17 cellular contexts compared by ENCODE assay signal in genomic region chr13:20492036-20492435, GRCh38. TPM values are rescaled to one million over a fixed set of nuclear protein-coding genes. Genes with fewer than 3 reads are reported as not detected.
A peak's percentile ranks its signal among the peaks of the same experiment; 100 is the strongest.
DNase-seq lines count a peak whose midpoint lies in the region; ATAC-seq, FAIRE-seq and TF ChIP-seq lines count a peak whose summit lies in the region.
"Had no signal": no experiment of that assay in that cellular context is flagged by ENCODE, and none has a peak within 500 bp of the region (broad histone marks: within the 10 kb centered on the region; RNA-seq: fewer than 3 reads in every experiment).

No MANE protein-coding gene starts in this region.

- no peaks in the 10 kb centered on the region for H3K27me3 ChIP-seq in CD8-positive, alpha-beta T cell (ENCODE audit: insufficient read depth, low read length)
- H3K27me3 ChIP-seq in PC-3 (ENCODE audit: low read length) = no peaks in the 10 kb centered on the region
- H3K27me3 ChIP-seq: SJSA1 had no signal

- no peaks in the 10 kb centered on the region for H3K4me1 ChIP-seq in CD8-positive, alpha-beta T cell (ENCODE audit: insufficient read depth, low read length)
- peaks cover 18% of the 10 kb centered on the region for H3K4me1 ChIP-seq in PC-3 (ENCODE audit: insufficient read depth, low read length)

- no peak overlapping the region for H3K4me2 ChIP-seq in PC-3 (ENCODE audit: low read length)

- POLR2A ChIA-PET in CD8-positive, alpha-beta T cell (lab: Charles Lee) = interaction anchor here (1.6 kb wide), 1 partner anchor 14 kb away, joined by 4 read pairs; no protein-coding TSS in a partner anchor
- POLR2A ChIA-PET in PC-3 (lab: Charles Lee; ENCODE audit: unreplicated experiment) = no interaction called here

- H3K36me3 ChIP-seq in CD8-positive, alpha-beta T cell (ENCODE audit: insufficient read depth, low read length) = no peaks in the 10 kb centered on the region
- no peaks in the 10 kb centered on the region for H3K36me3 ChIP-seq in PC-3 (ENCODE audit: low read depth, low read length)
- H3K36me3 ChIP-seq: SJSA1 had no signal

- H3K27ac Mint-ChIP-seq in CD8-positive, alpha-beta T cell = peak overlapping the region; percentile 27

- no peaks in the 10 kb centered on the region for H3K9me3 Mint-ChIP-seq in CD8-positive, alpha-beta T cell
- H3K9me3 Mint-ChIP-seq: CD4-positive, CD25-positive, alpha-beta regulatory T cell had no signal

- no peaks in the 10 kb centered on the region for H4K20me1 ChIP-seq in PC-3 (ENCODE audit: low read length)

- intact Hi-C loops in CD8-positive, alpha-beta T cell (cut with DNase I, micrococcal nuclease) = loop anchor here in 1 of 2 experiments (5.0 kb wide), 2 partner anchors 290 to 310 kb away; no protein-coding TSS in a partner anchor
- intact Hi-C loops in PC-3 (cut with micrococcal nuclease) = no loop called here

- no peaks in the 10 kb centered on the region for H3K27me3 Mint-ChIP-seq in CD8-positive, alpha-beta T cell (ENCODE audit: low read depth)
- H3K27me3 Mint-ChIP-seq: CD4-positive, CD25-positive, alpha-beta regulatory T cell had no signal

- DNase-seq in CD8-positive, alpha-beta T cell = no peak
- no peak for DNase-seq in GM12891 (ENCODE audit: insufficient read length, low spot score)
- peak; percentile 10 for DNase-seq in PC-3
- DNase-seq in fibroblast of mammary gland (ENCODE audit: low read depth) = peak; percentile 18
- no peak for DNase-seq in frontal cortex (ENCODE audit: low spot score in 2 of 2)
- DNase-seq in iPS-NIHi11 (ENCODE audit: low spot score) = no peak
- no peak for DNase-seq in NCI-H1694 treated with DMSO at 0.1 percent for 48 hours (lab: John Stamatoyannopoulos, UW)
- DNase-seq: H7, KG1, NCI-H1694 had no signal

- CTCF ChIA-PET in CD8-positive, alpha-beta T cell (lab: Charles Lee) = interaction anchor here (0.7 to 6.0 kb wide), 7 partner anchors 11 to 434 kb away, joined by 3 to 84 read pairs (median 4); no protein-coding TSS in a partner anchor
- CTCF ChIA-PET in PC-3 (lab: Charles Lee) = interaction anchor here (0.6 to 0.8 kb wide), 2 partner anchors 162 to 337 kb away, joined by 3 to 4 read pairs; no protein-coding TSS in a partner anchor

- H3K9me2 ChIP-seq in PC-3 (replicated peaks; ENCODE audit: low read length) = no peaks in the 10 kb centered on the region

- H3K4me3 ChIP-seq in CD8-positive, alpha-beta T cell (ENCODE audit: low read depth, low read length) = no peak overlapping the region
- H3K4me3 ChIP-seq in PC-3 (ENCODE audit: low read length) (no peak overlapping the region), fibroblast of mammary gland (ENCODE audit: control insufficient read depth, low read depth, low read length) (no peak overlapping the region)
- H3K4me3 ChIP-seq: GM12878, SJSA1 had no signal

- no peak overlapping the region for H2AFZ ChIP-seq in PC-3 (ENCODE audit: low read length)

- H3K79me2 ChIP-seq in PC-3 (ENCODE audit: low read length) = no peaks in the 10 kb centered on the region

- no peak overlapping the region for H3K9ac ChIP-seq in PC-3 (ENCODE audit: low read length)

- no peak for ATAC-seq in CD8-positive, alpha-beta T cell
- ATAC-seq in PC-3 (no peak), HG03095 (IDR thresholded peaks at IDR 0.05; ENCODE audit: unreplicated experiment) (no peak)

- peaks cover 12% of the 10 kb centered on the region for H3K36me3 Mint-ChIP-seq in CD8-positive, alpha-beta T cell

- no peaks in the 10 kb centered on the region for H3F3A ChIP-seq in PC-3 (ENCODE audit: low read length, unreplicated experiment)

- H3K4me1 Mint-ChIP-seq in CD8-positive, alpha-beta T cell (ENCODE audit: low read depth) = peaks cover 15% of the 10 kb centered on the region

- no peak overlapping the region for H3K4me3 Mint-ChIP-seq in CD8-positive, alpha-beta T cell
- H3K4me3 Mint-ChIP-seq: CD4-positive, CD25-positive, alpha-beta regulatory T cell had no signal

- FAIRE-seq in GM12891 (lab: Jason Lieb, UNC) (peak; percentile 13), frontal cortex (lab: Jason Lieb, UNC) (no peak)
- FAIRE-seq: GM12878, HTR-8/SVneo, RCC 7860 had no signal

- no TSS peak for BruUV-seq in PC-3 (replicated peaks; lab: Mats Ljungman, UMichigan)

- H3K27ac ChIP-seq in CD8-positive, alpha-beta T cell (ENCODE audit: low read depth, low read length) = no peak overlapping the region
- H3K27ac ChIP-seq in PC-3 (ENCODE audit: low read length) = no peak overlapping the region
- H3K27ac ChIP-seq: SJSA1 had no signal

- no peak for TF ChIP-seq POLR2A in GM12891 (IDR thresholded peaks at IDR 0.05; ENCODE audit: low read depth, low read length)

- no peaks in the 10 kb centered on the region for H3K9me3 ChIP-seq in CD8-positive, alpha-beta T cell (ENCODE audit: low read length)
- no peaks in the 10 kb centered on the region for H3K9me3 ChIP-seq in PC-3 (ENCODE audit: low read length)
- H3K9me3 ChIP-seq: SJSA1 had no signal

- TF ChIP-seq CTCF in CD8-positive, alpha-beta T cell (IDR thresholded peaks at IDR 0.05) = no peak
- TF ChIP-seq CTCF in PC-3 (conservative IDR thresholded peaks at IDR 0.05; ENCODE audit: low read depth, low read length) (no peak), fibroblast of mammary gland (conservative IDR thresholded peaks at IDR 0.05; ENCODE audit: control insufficient read depth, insufficient read depth, low read depth, low read length) (no peak)

TF ChIP-seq in GM12891, 5 proteins besides CTCF, POLR2A, EP300 and RAD21:
- no peak for TF ChIP-seq POU2F2 (IDR thresholded peaks at IDR 0.05; ENCODE audit: low read depth, low read length)
- no peak for TF ChIP-seq TAF1 (IDR thresholded peaks at IDR 0.05; ENCODE audit: low read depth, low read length)
- TF ChIP-seq SPI1 (IDR thresholded peaks at IDR 0.05; ENCODE audit: low read depth, low read length) = no peak
- no peak for TF ChIP-seq POLR2AphosphoS5 (IDR thresholded peaks at IDR 0.05; ENCODE audit: low read depth, low read length)
- TF ChIP-seq PAX5 (IDR thresholded peaks at IDR 0.05; ENCODE audit: insufficient read depth, low read length, severe bottlenecking) = no peak
TF ChIP-seq in GM12891: peak in this region for 0.

RNA-seq across cellular contexts. Expression of gene CRYL1, which starts 33.6 kb away (rescaled TPM):
- total RNA-seq in CD8-positive, alpha-beta T cell = 1 to 10 TPM; 8.0 to 8.5 TPM
- 29.6 TPM for polyA plus RNA-seq in GM12891 (2012; ENCODE audit: low read depth, missing spikeins)
- 13.6 and 20.8 TPM in 2 replicates for total RNA-seq in PC-3 (2014; rRNA removed)
- total RNA-seq in frontal cortex = 14.3 TPM
- total RNA-seq: OCI-LY7 had no signal

Comparison
In these comparisons a context has a peak if more than half of its experiments do, and no peak if none do; other contexts are left out.
1. DNase-seq: peak in PC-3 (single experiment) and fibroblast of mammary gland (single experiment); none in CD8-positive, alpha-beta T cell (0 of 7), GM12891 (single experiment), frontal cortex (0 of 2), iPS-NIHi11 (single experiment) and NCI-H1694 treated with DMSO at 0.1 percent for 48 hours (single experiment).